ENCODE assay signal across 10 cellular contexts in the genomic region with DNA sequence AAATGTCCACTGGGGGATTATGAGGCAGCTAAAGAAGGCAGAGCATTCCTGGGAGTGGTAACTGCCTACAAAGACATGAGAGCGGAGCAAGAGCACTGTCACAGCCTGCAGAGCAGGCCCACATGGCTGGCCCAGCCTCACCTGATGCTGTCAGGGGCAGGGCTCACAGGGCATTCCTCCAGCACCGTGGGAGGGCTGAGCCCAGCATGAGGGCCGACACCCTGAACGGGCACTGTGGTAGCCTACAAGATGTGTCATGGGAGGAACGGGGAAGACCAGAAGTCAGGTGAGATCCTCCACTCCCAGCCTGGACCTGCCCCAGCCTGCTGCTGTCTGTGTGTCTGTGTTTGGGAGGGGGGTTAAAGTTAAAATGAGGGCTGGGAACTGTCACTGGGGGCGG. TPM values are rescaled to one million over a fixed set of nuclear protein-coding genes. Genes with fewer than 3 reads are reported as not detected.
DNase-seq lines count a peak whose midpoint lies in the region; ATAC-seq and TF ChIP-seq lines count a peak whose summit lies in the region.
"Had no signal": no experiment of that assay in that cellular context is flagged by ENCODE, and none has a peak within 500 bp of the region (broad histone marks: within the 10 kb centered on the region; RNA-seq: fewer than 3 reads in every experiment).

No MANE protein-coding gene starts in this region.

- POLR2A ChIA-PET in CD8-positive, alpha-beta T cell (lab: Charles Lee), result interaction anchor here (1.6 to 2.2 kb wide), 2 partner anchors 30 to 33 kb away, joined by 7 to 11 read pairs; a partner anchor contains a TSS
- POLR2A ChIA-PET in RWPE1 (lab: Yijun Ruan, JAX; ENCODE audit: low non-redundant PET), result no interaction called here

- peak overlapping the region; percentile 5 for H3K4me3 Mint-ChIP-seq in CD8-positive, alpha-beta T cell
- no peak overlapping the region for H3K4me3 Mint-ChIP-seq in neural progenitor cell

- no peak overlapping the region for H3K4me3 ChIP-seq in CD8-positive, alpha-beta T cell (ENCODE audit: low read depth, low read length)
- H3K4me3 ChIP-seq in neutrophil (ENCODE audit: low read depth in 1 of 2, low read length in 1 of 2) (no peak overlapping the region), neural progenitor cell (no peak overlapping the region)

- H3K9ac ChIP-seq in neural progenitor cell, result no peak overlapping the region

- CTCF ChIA-PET in CD8-positive, alpha-beta T cell (lab: Charles Lee), result interaction anchor here (1.2 to 1.5 kb wide), 2 partner anchors 10 to 53 kb away, joined by 3 to 4 read pairs; no protein-coding TSS in a partner anchor
- CTCF ChIA-PET in RWPE1 (lab: Yijun Ruan, JAX), result no interaction called here

- H3F3A ChIP-seq in neural progenitor cell (ENCODE audit: low read depth), result no peaks in the 10 kb centered on the region

- no peaks in the 10 kb centered on the region for H3K9me3 ChIP-seq in CD8-positive, alpha-beta T cell (ENCODE audit: low read length)
- no peaks in the 10 kb centered on the region for H3K9me3 ChIP-seq in neutrophil
- no peaks in the 10 kb centered on the region for H3K9me3 ChIP-seq in neural progenitor cell (ENCODE audit: low read depth)

- H3K27ac ChIP-seq in CD8-positive, alpha-beta T cell (ENCODE audit: low read depth, low read length), result no peak overlapping the region
- H3K27ac ChIP-seq in RWPE1, result peak overlapping the region; percentile 75
- peak overlapping the region; percentile 89 for H3K27ac ChIP-seq in epithelial cell of prostate
- H3K27ac ChIP-seq in neutrophil, result peak overlapping the region; percentile 80
- H3K27ac ChIP-seq in neural progenitor cell, result no peak overlapping the region

- peaks cover 94% of the 10 kb centered on the region for H3K79me2 ChIP-seq in neural progenitor cell (ENCODE audit: low read depth)

- peaks cover 47% of the 10 kb centered on the region for H3K36me3 Mint-ChIP-seq in CD8-positive, alpha-beta T cell
- peaks cover 20% of the 10 kb centered on the region for H3K36me3 Mint-ChIP-seq in neural progenitor cell

- peak overlapping the region; percentile 97 for H3K27ac Mint-ChIP-seq in CD8-positive, alpha-beta T cell
- H3K27ac Mint-ChIP-seq in neural progenitor cell, result no peak overlapping the region

- DNase-seq in CD8-positive, alpha-beta T cell, result no peak
- no peak for DNase-seq in RWPE1 (ENCODE audit: low spot score)
- DNase-seq in epithelial cell of prostate (ENCODE audit: low read depth, low spot score), result peak; percentile 85
- no peak for DNase-seq in neural progenitor cell (ENCODE audit: low spot score)
- DNase-seq in GM03348 (ENCODE audit: low spot score), result no peak
- DNase-seq: effector CD8-positive, alpha-beta T cell; NCI-H1436 treated with DMSO at 0.1 percent for 48 hours had no signal

- H4K20me1 ChIP-seq in neural progenitor cell (ENCODE audit: low read depth), result peaks cover 99% of the 10 kb centered on the region

- H3K27me3 ChIP-seq in CD8-positive, alpha-beta T cell (ENCODE audit: insufficient read depth, low read length), result no peaks in the 10 kb centered on the region
- H3K27me3 ChIP-seq in neutrophil (no peaks in the 10 kb centered on the region), neural progenitor cell (no peaks in the 10 kb centered on the region)

- peaks cover 65% of the 10 kb centered on the region for H3K4me1 ChIP-seq in CD8-positive, alpha-beta T cell (ENCODE audit: insufficient read depth, low read length)
- H3K4me1 ChIP-seq in neutrophil (ENCODE audit: control insufficient read depth in 1 of 2, insufficient read depth in 1 of 2, low read depth in 1 of 2, low read length in 1 of 2), result peaks cover 56 to 62% of the 10 kb centered on the region in 2 experiments
- H3K4me1 ChIP-seq in neural progenitor cell, result peaks cover 5% of the 10 kb centered on the region

- H3K36me3 ChIP-seq in CD8-positive, alpha-beta T cell (ENCODE audit: insufficient read depth, low read length), result no peaks in the 10 kb centered on the region
- H3K36me3 ChIP-seq in neutrophil (no peaks in the 10 kb centered on the region), neural progenitor cell (no peaks in the 10 kb centered on the region)

- intact Hi-C loops in CD8-positive, alpha-beta T cell (cut with DNase I, micrococcal nuclease), result loop anchor here (5.0 to 10.0 kb wide), 2 partner anchors 41 to 108 kb away; no protein-coding TSS in a partner anchor

- no peak for TF ChIP-seq CTCF in CD8-positive, alpha-beta T cell (IDR thresholded peaks at IDR 0.05)
- TF ChIP-seq CTCF in RWPE1 (conservative IDR thresholded peaks at IDR 0.05; ENCODE audit: low read depth) (no peak), neutrophil (IDR thresholded peaks at IDR 0.05) (no peak), neural progenitor cell (IDR thresholded peaks at IDR 0.05) (no peak)

- no peaks in the 10 kb centered on the region for H3K27me3 Mint-ChIP-seq in CD8-positive, alpha-beta T cell (ENCODE audit: low read depth)
- peaks cover 12% of the 10 kb centered on the region for H3K27me3 Mint-ChIP-seq in neural progenitor cell (ENCODE audit: insufficient read depth, low read depth)

- no peaks in the 10 kb centered on the region for H3K9me3 Mint-ChIP-seq in CD8-positive, alpha-beta T cell
- H3K9me3 Mint-ChIP-seq in neural progenitor cell, result no peaks in the 10 kb centered on the region

- H2AFZ ChIP-seq in neural progenitor cell (replicated peaks), result no peak overlapping the region

- no peak overlapping the region for H3K4me2 ChIP-seq in neural progenitor cell

- ATAC-seq in CD8-positive, alpha-beta T cell, result no peak
- ATAC-seq in GM21447 (IDR thresholded peaks at IDR 0.05; ENCODE audit: unreplicated experiment) (no peak), HG02981 (IDR thresholded peaks at IDR 0.05; ENCODE audit: unreplicated experiment) (no peak)

- peaks cover 82% of the 10 kb centered on the region for H3K4me1 Mint-ChIP-seq in CD8-positive, alpha-beta T cell (ENCODE audit: low read depth)
- peaks cover 19% of the 10 kb centered on the region for H3K4me1 Mint-ChIP-seq in neural progenitor cell

RNA-seq across cellular contexts. Expression of a gene that starts 30.1 kb away (rescaled TPM):
- 100 to 1,000 TPM in 1 of 2 experiments, 10 to 100 TPM in 1; 99.9 to 107 TPM for total RNA-seq in CD8-positive, alpha-beta T cell
- 17.9 and 44.0 TPM in 2 replicates for total RNA-seq in neural progenitor cell (ENCODE audit: low replicate concordance)

RNA-seq across cellular contexts. Expression of a gene that starts 33.0 kb away (rescaled TPM):
- total RNA-seq in CD8-positive, alpha-beta T cell, result 100 to 1,000 TPM; 187 to 201 TPM
- total RNA-seq in neural progenitor cell (ENCODE audit: low replicate concordance), result 6.3 and 19.1 TPM in 2 replicates

Comparison
In these comparisons a context has a peak if more than half of its experiments do, and no peak if none do; other contexts are left out.
1. H3K27ac ChIP-seq: peak in RWPE1 (single experiment), epithelial cell of prostate (single experiment) and neutrophil (single experiment); none in CD8-positive, alpha-beta T cell (single experiment) and neural progenitor cell (single experiment).